Comparison of ENCODE assay signal across 8 cellular contexts in genomic region chr14:101721951-101722661, GRCh38. TPM values are rescaled to one million over a fixed set of nuclear protein-coding genes. Genes with fewer than 3 reads are reported as not detected.
DNase-seq lines count a peak whose midpoint lies in the region; ATAC-seq and TF ChIP-seq lines count a peak whose summit lies in the region.

No MANE protein-coding gene starts in this region.

- no peaks in the 10 kb centered on the region for H3K9me3 ChIP-seq in body of pancreas
- no peaks in the 10 kb centered on the region for H3K9me3 ChIP-seq in mucosa of rectum (ENCODE audit: control insufficient read depth in 2 of 2, low read length in 2 of 2)
- no peaks in the 10 kb centered on the region for H3K9me3 ChIP-seq in thymus (ENCODE audit: control insufficient read depth)

- no peak for TF ChIP-seq CTCF in body of pancreas (IDR thresholded peaks at IDR 0.05)

- 58 to 76% methylated on average over 21 of the region's 21 CpGs for WGBS in body of pancreas, 2 donors
- WGBS in thymus: 19% methylated on average over 21 of the region's 21 CpGs

- H3K9ac ChIP-seq in mucosa of rectum (ENCODE audit: low read depth in 1 of 2, low read length in 2 of 2): peak overlapping the region; percentile 65 to 75

- no peaks in the 10 kb centered on the region for H3K36me3 ChIP-seq in body of pancreas (replicated peaks in 1 of 2; ENCODE audit: insufficient read depth in 1 of 2, low read depth in 2 of 2)
- no peaks in the 10 kb centered on the region for H3K36me3 ChIP-seq in mucosa of rectum (ENCODE audit: control insufficient read depth in 2 of 2, insufficient read depth in 2 of 2, low read length in 2 of 2)
- no peaks in the 10 kb centered on the region for H3K36me3 ChIP-seq in thymus (ENCODE audit: control insufficient read depth, insufficient read depth)

- TF ChIP-seq POLR2A in body of pancreas (IDR thresholded peaks at IDR 0.05): no peak

- peak; percentile 41 for ATAC-seq in body of pancreas
- no peak for ATAC-seq in GM21360 (IDR thresholded peaks at IDR 0.05; ENCODE audit: unreplicated experiment)
- no peak for ATAC-seq in GM21786 (IDR thresholded peaks at IDR 0.05; ENCODE audit: unreplicated experiment)

- H3K4me1 ChIP-seq in body of pancreas: no peaks in the 10 kb centered on the region
- H3K4me1 ChIP-seq in mucosa of rectum (ENCODE audit: control insufficient read depth in 2 of 2, insufficient read depth in 2 of 2, low read length in 2 of 2): peaks cover 14 to 22% of the 10 kb centered on the region in 2 donors
- H3K4me1 ChIP-seq in thymus (ENCODE audit: control insufficient read depth, insufficient read depth, low read length): peaks cover 14% of the 10 kb centered on the region

- intact Hi-C loops in body of pancreas (cut with DNase I): no loop called here

- DNase-seq in SIG-M5 treated with dmso at 0.1 percent for 504 hours (lab: John Stamatoyannopoulos, UW; ENCODE audit: unreplicated experiment) (peak; percentile 73), SIG-M5 (lab: John Stamatoyannopoulos, UW) (no peak), T-helper 2 cell (peak; percentile 40 to 99 (median 77)), body of pancreas (peak in 3 of 4 donors; percentile 14 to 54 (median 24))

- H3K27me3 ChIP-seq in body of pancreas: no peaks in the 10 kb centered on the region
- H3K27me3 ChIP-seq in mucosa of rectum (ENCODE audit: control insufficient read depth in 2 of 2, insufficient read depth in 2 of 2, low read length in 2 of 2): no peaks in the 10 kb centered on the region
- H3K27me3 ChIP-seq in thymus (ENCODE audit: control insufficient read depth, insufficient read depth): no peaks in the 10 kb centered on the region

- H3K27ac ChIP-seq in body of pancreas: peak overlapping the region in 3 of 4 donors; percentile 16 to 65 (median 40)
- H3K27ac ChIP-seq in mucosa of rectum (ENCODE audit: low read depth in 2 of 2, low read length in 2 of 2): peak overlapping the region; percentile 92
- H3K27ac ChIP-seq in thymus (ENCODE audit: low read depth): peak overlapping the region; percentile 96

- H3K4me3 ChIP-seq in body of pancreas (no peak overlapping the region), mucosa of rectum (ENCODE audit: low read length in 2 of 2) (peak overlapping the region; percentile 62 to 67), thymus (ENCODE audit: low read length) (peak overlapping the region; percentile 24)

RNA-seq across cellular contexts. Expression of gene PPP2R5C, which starts 39.4 kb away (rescaled TPM):
- total RNA-seq in body of pancreas: 10 to 100 TPM; 59.0 to 77.6 TPM
- polyA plus RNA-seq in thymus: 144 TPM

Comparison
In these comparisons a context has a peak if more than half of its experiments do, and no peak if none do; other contexts are left out.
1. H3K27ac ChIP-seq: peak in every context shown above with its lines; median percentile 96 in thymus; 92 in mucosa of rectum; 40 in body of pancreas.
2. H3K4me3 ChIP-seq: peak in mucosa of rectum (2 of 2) and thymus (single experiment); none in body of pancreas (0 of 2).